Comparison of ENCODE assay signal across 12 cellular contexts in the genomic region with DNA sequence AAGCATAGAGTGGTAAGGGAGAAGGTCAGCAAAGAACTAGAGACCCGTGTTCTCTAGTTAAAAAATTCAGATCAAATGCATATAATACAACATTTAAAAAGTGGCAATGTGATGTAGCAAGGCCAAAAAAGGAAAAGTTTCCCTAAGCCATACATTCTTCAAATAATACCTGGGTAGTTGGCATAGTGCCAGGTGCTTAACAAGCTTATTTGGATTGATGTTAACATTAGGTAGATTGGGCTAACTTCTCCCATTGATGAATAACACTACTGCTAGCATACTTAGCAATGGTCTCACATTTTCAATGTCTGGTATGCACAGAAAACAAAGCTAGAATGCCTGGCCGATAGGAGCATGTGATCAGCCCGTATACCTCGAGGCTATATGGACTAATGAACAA.
DNase-seq lines count a peak whose midpoint lies in the region.
"Had no signal": no experiment of that assay in that cellular context is flagged by ENCODE, and none has a peak within 500 bp of the region (broad histone marks: within the 10 kb centered on the region; RNA-seq: fewer than 3 reads in every experiment).

No MANE protein-coding gene starts in this region.

- peaks cover 32% of the 10 kb centered on the region for H3K79me1 ChIP-seq in trophoblast cell (ENCODE audit: low read length)

- in situ Hi-C loops in GM23248 (cut with MboI), result no loop called here

- no peak overlapping the region for H2AFZ ChIP-seq in GM23248
- H2AFZ ChIP-seq in trophoblast cell (ENCODE audit: insufficient read depth, low read length, poor library complexity), result no peak overlapping the region

- no peak overlapping the region for H3K27ac ChIP-seq in GM23248
- H3K27ac ChIP-seq in trophoblast cell (ENCODE audit: low read depth, low read length), result peak overlapping the region; percentile 81
- H3K27ac ChIP-seq: BLaER1 treated with 17β-estradiol and CSF1 and Interleukin-3, amounts not matched to agents 10 nM and 100 nM; HL-60 had no signal

- peak overlapping the region; percentile 70 for H4K91ac ChIP-seq in trophoblast cell (ENCODE audit: low read depth, low read length)

- DNase-seq in NCI-H82 (lab: John Stamatoyannopoulos, UW) (peak; percentile 7), NCI-H82 treated with DMSO at 0.1 percent for 48 hours (lab: John Stamatoyannopoulos, UW; ENCODE audit: unreplicated experiment) (no peak), GM23248 (peak; percentile 7), NCI-H69 (lab: John Stamatoyannopoulos, UW) (peak; percentile 62), trophoblast cell (peak in 1 of 2 donors; percentile 35), NCI-H345 treated with DMSO at 0.1 percent for 48 hours (lab: John Stamatoyannopoulos, UW; ENCODE audit: unreplicated experiment) (no peak)
- DNase-seq in activated CD4-positive, alpha-beta T cell treated with anti-CD3 and anti-CD28 coated beads for 48 hours, result no peak
- DNase-seq: ACHN; CD4-positive, CD25-positive, alpha-beta regulatory T cell; DMS53 had no signal

- H3K4ac ChIP-seq in trophoblast cell (ENCODE audit: low read depth, low read length), result no peak overlapping the region

- 25% methylated on average over 4 of the region's 4 CpGs for WGBS in GM23248 (ENCODE audit: low coverage in 1 of 2, low lambda C conversion rate in 2 of 2, missing lambda C conversion rate in 2 of 2), 2 experiments
- WGBS in trophoblast cell (ENCODE audit: extremely low coverage, insufficient coverage, insufficient read length), result no CpG with 5 or more reads among the region's 4 CpGs

- H2AK5ac ChIP-seq in trophoblast cell (ENCODE audit: low read length), result no peak overlapping the region

- peak overlapping the region; percentile 72 for H3K18ac ChIP-seq in trophoblast cell (ENCODE audit: low read length)

- no peaks in the 10 kb centered on the region for H3K36me3 ChIP-seq in GM23248 (ENCODE audit: low read depth)
- H3K36me3 ChIP-seq in trophoblast cell (ENCODE audit: control insufficient read depth in 1 of 2, insufficient read depth in 2 of 2, low read length in 2 of 2), result no peaks in the 10 kb centered on the region
- H3K36me3 ChIP-seq: BLaER1 treated with 17β-estradiol and CSF1 and Interleukin-3, amounts not matched to agents 10 nM and 100 nM had no signal

- H3K79me2 ChIP-seq in GM23248 (ENCODE audit: insufficient read depth), result no peaks in the 10 kb centered on the region
- no peaks in the 10 kb centered on the region for H3K79me2 ChIP-seq in trophoblast cell (ENCODE audit: control insufficient read depth, insufficient read depth, low read length, poor library complexity)

- no peaks in the 10 kb centered on the region for H4K20me1 ChIP-seq in GM23248 (ENCODE audit: insufficient read depth)
- H4K20me1 ChIP-seq: BLaER1 treated with 17β-estradiol and CSF1 and Interleukin-3, amounts not matched to agents 10 nM and 100 nM had no signal

- H3K9me3 ChIP-seq in GM23248 (ENCODE audit: low read depth) (no peaks in the 10 kb centered on the region), trophoblast cell (ENCODE audit: insufficient read depth, low read depth, low read length) (no peaks in the 10 kb centered on the region)

- no peak overlapping the region for H3K9ac ChIP-seq in GM23248
- H3K9ac ChIP-seq in trophoblast cell (ENCODE audit: low read length), result no peak overlapping the region
- H3K9ac ChIP-seq: BLaER1 treated with 17β-estradiol and CSF1 and Interleukin-3, amounts not matched to agents 10 nM and 100 nM had no signal

- peak overlapping the region; percentile 81 for H2BK120ac ChIP-seq in trophoblast cell (ENCODE audit: insufficient read depth, low read length, poor library complexity)

- H3K9me2 ChIP-seq in GM23248 (ENCODE audit: insufficient read depth), result no peaks in the 10 kb centered on the region

- H2BK5ac ChIP-seq in trophoblast cell (ENCODE audit: low read depth, low read length, poor library complexity), result peak overlapping the region; percentile 93

- no peaks in the 10 kb centered on the region for H3K27me3 ChIP-seq in GM23248 (replicated peaks; ENCODE audit: insufficient read depth)
- no peaks in the 10 kb centered on the region for H3K27me3 ChIP-seq in trophoblast cell (ENCODE audit: insufficient read depth, low read length)
- H3K27me3 ChIP-seq: BLaER1 treated with 17β-estradiol and CSF1 and Interleukin-3, amounts not matched to agents 10 nM and 100 nM had no signal

- H3K4me2 ChIP-seq in GM23248 (ENCODE audit: unreplicated experiment) (no peak overlapping the region), trophoblast cell (ENCODE audit: low read length) (no peak overlapping the region)
- H3K4me2 ChIP-seq: BLaER1 treated with 17β-estradiol and CSF1 and Interleukin-3, amounts not matched to agents 10 nM and 100 nM had no signal

- H4K8ac ChIP-seq in trophoblast cell (ENCODE audit: low read depth, low read length), result peak overlapping the region; percentile 35

- H2BK12ac ChIP-seq in trophoblast cell (ENCODE audit: low read length), result peak overlapping the region; percentile 88

- H3F3A ChIP-seq in GM23248 (ENCODE audit: insufficient read depth), result no peaks in the 10 kb centered on the region

- no peak overlapping the region for H3K23ac ChIP-seq in trophoblast cell (ENCODE audit: low read length)

- no peak overlapping the region for H3K4me3 ChIP-seq in GM23248
- no peak overlapping the region for H3K4me3 ChIP-seq in trophoblast cell (ENCODE audit: low read depth, low read length)
- H3K4me3 ChIP-seq: BLaER1 treated with 17β-estradiol and CSF1 and Interleukin-3, amounts not matched to agents 10 nM and 100 nM had no signal

- no peak overlapping the region for H4K12ac ChIP-seq in trophoblast cell (ENCODE audit: low read depth, low read length)

- H3K4me1 ChIP-seq in GM23248 (ENCODE audit: insufficient read depth) (no peaks in the 10 kb centered on the region), trophoblast cell (ENCODE audit: control insufficient read depth in 1 of 2, insufficient read depth in 2 of 2, low read length in 2 of 2) (peaks cover 14 to 19% of the 10 kb centered on the region in 2 experiments)
- H3K4me1 ChIP-seq: BLaER1 treated with 17β-estradiol and CSF1 and Interleukin-3, amounts not matched to agents 10 nM and 100 nM had no signal

- H3K14ac ChIP-seq in trophoblast cell (ENCODE audit: low read length), result peak overlapping the region; percentile 48

Comparison
In these comparisons a context has a peak if more than half of its experiments do, and no peak if none do; other contexts are left out.
1. DNase-seq: peak in NCI-H82 (single experiment), GM23248 (single experiment) and NCI-H69 (single experiment); none in NCI-H82 treated with DMSO at 0.1 percent for 48 hours (single experiment), activated CD4-positive, alpha-beta T cell treated with anti-CD3 and anti-CD28 coated beads for 48 hours (single experiment) and NCI-H345 treated with DMSO at 0.1 percent for 48 hours (single experiment).